Comparison of ENCODE assay signal across 8 cellular contexts in the genomic region with DNA sequence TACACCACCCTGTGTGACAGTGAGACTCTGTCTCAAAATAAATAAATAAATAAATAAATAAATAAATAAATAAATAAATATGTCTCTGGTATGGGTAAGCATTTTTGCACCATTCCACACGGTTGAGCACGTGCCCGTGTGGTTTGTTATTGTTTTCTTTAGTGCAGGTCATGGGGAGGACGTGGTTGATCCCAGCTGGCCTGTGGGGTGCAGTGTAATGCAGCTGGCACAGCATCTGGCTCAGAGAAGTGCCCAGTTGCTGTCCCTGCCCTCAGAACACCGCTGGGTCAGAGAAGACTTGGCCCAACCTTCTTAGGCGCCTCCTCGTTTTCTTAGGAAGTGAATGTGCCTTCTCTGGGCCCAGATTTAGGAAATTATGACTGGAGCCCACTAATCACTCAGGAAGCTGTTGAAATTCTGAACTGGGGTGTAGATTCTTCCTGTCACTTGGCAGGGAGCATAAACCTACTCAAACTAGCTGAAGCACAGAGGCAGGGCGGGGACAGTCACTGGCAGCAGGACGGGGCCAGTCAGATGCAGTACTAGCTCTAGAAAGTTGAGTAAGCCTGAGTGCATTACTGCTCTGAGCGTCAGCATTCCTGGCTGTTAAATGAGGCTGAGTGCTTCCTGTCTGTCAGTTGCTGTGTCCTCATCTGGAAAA.
DNase-seq lines count a peak whose midpoint lies in the region; ATAC-seq and TF ChIP-seq lines count a peak whose summit lies in the region.

No MANE protein-coding gene starts in this region.

- POLR2A ChIA-PET in naive thymus-derived CD8-positive, alpha-beta T cell (lab: Charles Lee), result interaction anchor here (0.6 to 1.4 kb wide), 3 partner anchors 19 to 161 kb away, joined by 3 to 5 read pairs (median 4); no protein-coding TSS in a partner anchor

- no peaks in the 10 kb centered on the region for H3K36me3 Mint-ChIP-seq in nephron (ENCODE audit: low read depth)
- H3K36me3 Mint-ChIP-seq in naive thymus-derived CD8-positive, alpha-beta T cell, result peaks cover 0 to 6% (median 0%) of the 10 kb centered on the region in 3 donors

- no peak for ATAC-seq in GM19397 (IDR thresholded peaks at IDR 0.05; ENCODE audit: unreplicated experiment)
- ATAC-seq in naive thymus-derived CD8-positive, alpha-beta T cell, result no peak

- H3K27ac ChIP-seq in epithelial cell of prostate (peak overlapping the region; percentile 75), prostate gland (no peak overlapping the region)

- H3K9me3 ChIP-seq in prostate gland, result no peaks in the 10 kb centered on the region

- no peaks in the 10 kb centered on the region for H3K27me3 Mint-ChIP-seq in nephron (ENCODE audit: low read depth)
- no peaks in the 10 kb centered on the region for H3K27me3 Mint-ChIP-seq in naive thymus-derived CD8-positive, alpha-beta T cell

- DNase-seq in AG08396 (ENCODE audit: low spot score) (peak; percentile 76), NAMALWA (ENCODE audit: low spot score) (peak; percentile 30), epithelial cell of prostate (ENCODE audit: low read depth, low spot score) (peak; percentile 51), prostate gland (ENCODE audit: low spot score) (no peak)
- DNase-seq in activated CD4-positive, alpha-beta T cell treated with anti-CD3 and anti-CD28 coated beads for 4 hours, result no peak
- DNase-seq in naive thymus-derived CD8-positive, alpha-beta T cell, result no peak

- intact Hi-C loops in prostate gland (cut with DNase I), result loop anchor here (10.0 kb wide), 1 partner anchor 668 kb away; no protein-coding TSS in a partner anchor

- 53% methylated on average over 10 of the region's 10 CpGs for WGBS in prostate gland

- H3K9me3 Mint-ChIP-seq in nephron, result no peaks in the 10 kb centered on the region
- H3K9me3 Mint-ChIP-seq in naive thymus-derived CD8-positive, alpha-beta T cell, result no peaks in the 10 kb centered on the region

- H3K4me3 Mint-ChIP-seq in nephron, result no peak overlapping the region
- H3K4me3 Mint-ChIP-seq in naive thymus-derived CD8-positive, alpha-beta T cell, result no peak overlapping the region

- H3K27ac Mint-ChIP-seq in nephron, result peak overlapping the region; percentile 56 to 80 (median 64)
- H3K27ac Mint-ChIP-seq in naive thymus-derived CD8-positive, alpha-beta T cell, result peak overlapping the region in 4 of 10 donors; percentile 18 to 53 (median 30)

- TF ChIP-seq CTCF in nephron (IDR thresholded peaks at IDR 0.05; ENCODE audit: unreplicated experiment in 3 of 3), result no peak
- TF ChIP-seq CTCF in prostate gland (IDR thresholded peaks at IDR 0.05), result no peak

- H3K36me3 ChIP-seq in prostate gland, result no peaks in the 10 kb centered on the region

- H3K27me3 ChIP-seq in prostate gland (replicated peaks; ENCODE audit: insufficient read depth), result no peaks in the 10 kb centered on the region

- H3K4me3 ChIP-seq in prostate gland, result no peak overlapping the region

- H3K4me1 ChIP-seq in prostate gland (replicated peaks), result no peaks in the 10 kb centered on the region

- H3K4me1 Mint-ChIP-seq in nephron, result peaks cover 10% of the 10 kb centered on the region
- H3K4me1 Mint-ChIP-seq in naive thymus-derived CD8-positive, alpha-beta T cell, result peaks cover 10 to 34% (median 26%) of the 10 kb centered on the region in 4 donors

- no peak for TF ChIP-seq POLR2A in prostate gland (IDR thresholded peaks at IDR 0.05)

Comparison
In these comparisons a context has a peak if more than half of its experiments do, and no peak if none do; other contexts are left out.
1. DNase-seq: peak in AG08396 (single experiment), NAMALWA (single experiment) and epithelial cell of prostate (single experiment); none in activated CD4-positive, alpha-beta T cell treated with anti-CD3 and anti-CD28 coated beads for 4 hours (0 of 2), naive thymus-derived CD8-positive, alpha-beta T cell (0 of 10) and prostate gland (single experiment).